Comparison of ENCODE assay signal across 31 cellular contexts in the genomic region with DNA sequence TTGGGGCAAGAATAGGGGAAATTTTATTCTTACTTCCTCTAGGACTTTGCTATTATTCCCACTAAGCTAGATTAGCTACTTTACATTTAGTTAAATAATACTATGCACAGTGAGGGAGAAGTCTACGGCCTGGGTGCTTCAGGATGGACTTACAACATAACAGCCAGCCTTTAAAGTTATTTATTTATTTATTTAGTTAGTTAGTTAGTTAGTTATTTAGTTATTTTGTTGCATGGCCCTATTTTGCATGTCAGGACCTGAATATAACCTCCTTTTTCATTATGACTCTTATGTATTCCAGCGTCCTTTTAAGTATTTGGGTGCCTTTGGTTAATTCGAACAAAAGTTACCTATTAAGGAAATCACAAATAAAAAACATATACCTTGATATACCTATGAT.
"Had no signal": no experiment of that assay in that cellular context is flagged by ENCODE, and none has a peak within 500 bp of the region (broad histone marks: within the 10 kb centered on the region; RNA-seq: fewer than 3 reads in every experiment).

No MANE protein-coding gene starts in this region.

- H3K27me3 ChIP-seq: ascending aorta, cardiac muscle cell, colonic mucosa had no signal

- H3K9me3 ChIP-seq: ascending aorta, colonic mucosa had no signal

- ATAC-seq: activated CD4-positive, alpha-beta T cell treated with anti-CD3 and anti-CD28 coated beads for 36 hours; activated CD4-positive, CD25-positive, alpha-beta regulatory T cell treated with anti-CD3 and anti-CD28 coated beads, Interleukin-2, amount 50 U/mL, for 24 hours; activated CD8-positive, alpha-beta memory T cell treated with anti-CD3 and anti-CD28 coated beads, Interleukin-2, amount 10 ng/mL, durations not matched to agents 7 days and 5 days; activated CD8-positive, alpha-beta T cell treated with anti-CD3 and anti-CD28 coated beads, Interleukin-2, amount 10 ng/mL, durations not matched to agents 7 days and 5 days; activated naive CD8-positive, alpha-beta T cell treated with anti-CD3 and anti-CD28 coated beads, Interleukin-2, amount 50 U/mL, for 24 hours; WTC11 had no signal

- H3K27ac ChIP-seq: ascending aorta, cardiac muscle cell, colonic mucosa, WERI-Rb-1 had no signal

- DNase-seq: activated CD4-positive, alpha-beta memory T cell treated with anti-CD3 and anti-CD28 coated beads, Interleukin-2, amount 10 ng/mL, durations not matched to agents 7 days and 5 days; activated CD4-positive, alpha-beta T cell treated with anti-CD3 and anti-CD28 coated beads for 1 hour; activated CD4-positive, alpha-beta T cell treated with anti-CD3 and anti-CD28 coated beads for 36 hours; activated CD4-positive, alpha-beta T cell treated with anti-CD3 and anti-CD28 coated beads for 48 hours; activated CD4-positive, alpha-beta T cell treated with anti-CD3 and anti-CD28 coated beads, Interleukin-2, amount 10 ng/mL, durations not matched to agents 7 days and 5 days; activated CD4-positive, alpha-beta T cell treated with anti-CD3 and anti-CD28 coated beads, Interleukin-2, amount 50 U/mL, for 48 hours; activated CD4-positive, CD25-positive, alpha-beta regulatory T cell; activated CD8-positive, alpha-beta memory T cell treated with anti-CD3 and anti-CD28 coated beads for 24 hours; activated CD8-positive, alpha-beta memory T cell treated with anti-CD3 and anti-CD28 coated beads, Interleukin-2, amount 10 ng/mL, durations not matched to agents 7 days and 5 days; activated CD8-positive, alpha-beta memory T cell treated with anti-CD3 and anti-CD28 coated beads, Interleukin-2, amount 50 U/mL, for 48 hours; activated CD8-positive, alpha-beta T cell treated with anti-CD3 and anti-CD28 coated beads, Interleukin-2, amount 10 ng/mL, durations not matched to agents 7 days and 5 days; activated effector memory CD4-positive, alpha-beta T cell treated with Interleukin-2 at 50 U/mL for 16 hours; activated gamma-delta T cell; activated naive CD4-positive, alpha-beta T cell treated with anti-CD3 and anti-CD28 coated beads, Interleukin-2, amount 10 ng/mL, durations not matched to agents 7 days and 5 days; activated naive CD4-positive, alpha-beta T cell treated with Interleukin-2 at 50 U/mL for 16 hours; activated naive CD8-positive, alpha-beta T cell treated with anti-CD3 and anti-CD28 coated beads, Interleukin-2, amount 10 ng/mL, durations not matched to agents 7 days and 5 days; activated naive CD8-positive, alpha-beta T cell treated with anti-CD3 and anti-CD28 coated beads, Interleukin-2, amount 50 U/mL, for 24 hours; activated T-cell treated with anti-CD3 and anti-CD28 coated beads, Interleukin-2, amount 50 U/mL, for 24 hours; activated T-cell treated with anti-CD3 and anti-CD28 coated beads, Interleukin-2, amount 50 U/mL, for 48 hours; amygdala; anterior cingulate cortex; caudate nucleus; cerebellar nuclear complex; colonic mucosa; T-helper 2 cell; T-helper 9 cell; WERI-Rb-1 had no signal

- H3K4me3 ChIP-seq: ascending aorta, cardiac muscle cell, colonic mucosa had no signal

- H3K4me1 ChIP-seq: ascending aorta, colonic mucosa had no signal

- H3K36me3 ChIP-seq: ascending aorta, cardiac muscle cell, colonic mucosa, WERI-Rb-1 had no signal
